In genomic region chr10:14184841-14185500, GRCh38 we compare ENCODE assay signal across 8 cellular contexts.
DNase-seq lines count a peak whose midpoint lies in the region; ATAC-seq and TF ChIP-seq lines count a peak whose summit lies in the region.

No MANE protein-coding gene starts in this region.

- H3K27ac ChIP-seq in BLaER1 treated with 17β-estradiol and CSF1 and Interleukin-3, amounts not matched to agents 10 nM and 100 nM = peak overlapping the region; percentile 83 to 98 (median 94)
- peak overlapping the region; percentile 89 for H3K27ac ChIP-seq in SJSA1

- H3K9me3 Mint-ChIP-seq in chondrocyte (ENCODE audit: low read depth) = no peaks in the 10 kb centered on the region

- TF ChIP-seq CTCF in chondrocyte (IDR thresholded peaks at IDR 0.05) = no peak

- peaks cover 29 to 67% (median 33%) of the 10 kb centered on the region in 10 experiments for H3K4me1 ChIP-seq in BLaER1 treated with 17β-estradiol and CSF1 and Interleukin-3, amounts not matched to agents 10 nM and 100 nM
- H3K4me1 ChIP-seq in SJSA1 (replicated peaks) = peaks cover 5% of the 10 kb centered on the region

- no peak overlapping the region for H3K4me3 Mint-ChIP-seq in chondrocyte (ENCODE audit: unreplicated experiment)

- H3K27me3 Mint-ChIP-seq in chondrocyte (ENCODE audit: low read depth) = no peaks in the 10 kb centered on the region

- H3K4me1 Mint-ChIP-seq in chondrocyte (ENCODE audit: low read depth) = peaks cover 15% of the 10 kb centered on the region

- peak overlapping the region; percentile 62 to 88 (median 76) for H3K4me2 ChIP-seq in BLaER1 treated with 17β-estradiol and CSF1 and Interleukin-3, amounts not matched to agents 10 nM and 100 nM

- peak overlapping the region; percentile 15 to 63 (median 42); a peak in 16 of 20 replicates for H3K4me3 ChIP-seq in BLaER1 treated with 17β-estradiol and CSF1 and Interleukin-3, amounts not matched to agents 10 nM and 100 nM
- no peak overlapping the region for H3K4me3 ChIP-seq in SJSA1

- H3K9ac ChIP-seq in BLaER1 treated with 17β-estradiol and CSF1 and Interleukin-3, amounts not matched to agents 10 nM and 100 nM = peak overlapping the region; percentile 78 to 90 (median 84)

- H4K20me1 ChIP-seq in BLaER1 treated with 17β-estradiol and CSF1 and Interleukin-3, amounts not matched to agents 10 nM and 100 nM = no peaks in the 10 kb centered on the region

- H3K27ac Mint-ChIP-seq in chondrocyte (ENCODE audit: unreplicated experiment) = peak overlapping the region; percentile 22

- H3K9me3 ChIP-seq in BLaER1 treated with 17β-estradiol and CSF1 and Interleukin-3, amounts not matched to agents 10 nM and 100 nM (replicated peaks in 1 of 11) = peaks cover 0 to 6% (median 0%) of the 10 kb centered on the region in 11 experiments; a peak in 1 of 22 replicates
- no peaks in the 10 kb centered on the region; the same call in 1 of the 2 replicates for H3K9me3 ChIP-seq in SJSA1 (replicated peaks)

- ATAC-seq in GM19328 (IDR thresholded peaks at IDR 0.05; ENCODE audit: unreplicated experiment) = peak; percentile 60
- ATAC-seq in HG03280 (IDR thresholded peaks at IDR 0.05; ENCODE audit: unreplicated experiment) = peak; percentile 56
- no peak for ATAC-seq in left ventricle myocardium superior

- DNase-seq in SJSA1 (ENCODE audit: low read depth in 1 of 2, low spot score in 2 of 2) = peak in 1 of 2 experiments; percentile 51
- no peak for DNase-seq in chondrocyte (ENCODE audit: low spot score)
- DNase-seq in stimulated activated CD4-positive, alpha-beta T cell treated with anti-CD3 and anti-CD28 coated beads, Interleukin-1b, Interleukin-23, amount 100 ng/mL, for 48 hours = peak; percentile 65
- no peak for DNase-seq in HCEC 1CT
- no peak for DNase-seq in left ventricle myocardium superior

- H3K36me3 ChIP-seq in BLaER1 treated with 17β-estradiol and CSF1 and Interleukin-3, amounts not matched to agents 10 nM and 100 nM = no peaks in the 10 kb centered on the region
- no peaks in the 10 kb centered on the region for H3K36me3 ChIP-seq in SJSA1

- peaks cover 0 to 11% (median 0%) of the 10 kb centered on the region in 11 experiments; a peak in 7 of 22 replicates for H3K27me3 ChIP-seq in BLaER1 treated with 17β-estradiol and CSF1 and Interleukin-3, amounts not matched to agents 10 nM and 100 nM
- peaks cover 5% of the 10 kb centered on the region for H3K27me3 ChIP-seq in SJSA1 (replicated peaks)

- no peaks in the 10 kb centered on the region for H3K36me3 Mint-ChIP-seq in chondrocyte (ENCODE audit: low read depth)

- intact Hi-C loops in left ventricle myocardium superior (cut with micrococcal nuclease) = no loop called here
